23 cellular contexts compared by ENCODE assay signal in the genomic region with DNA sequence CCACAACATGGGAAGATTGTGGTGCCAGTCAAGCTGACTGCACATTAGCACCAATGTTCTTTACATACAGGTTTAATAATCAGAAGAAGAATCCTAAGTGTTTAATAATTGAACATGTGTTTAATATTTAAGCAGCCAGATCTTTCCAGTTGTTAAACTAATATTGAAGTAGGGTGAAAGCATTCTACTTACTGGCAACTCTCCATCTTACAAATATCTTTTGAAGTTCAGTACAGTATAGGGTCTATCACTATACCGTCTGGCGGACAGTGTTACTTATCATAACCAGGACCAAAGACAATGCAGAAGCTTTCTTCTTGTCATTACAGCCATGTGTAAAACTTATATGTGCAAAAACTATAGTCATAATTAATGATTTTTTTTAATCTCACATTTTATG.
"Had no signal": no experiment of that assay in that cellular context is flagged by ENCODE, and none has a peak within 500 bp of the region (broad histone marks: within the 10 kb centered on the region; RNA-seq: fewer than 3 reads in every experiment).

No MANE protein-coding gene starts in this region.

- H3K36me3 ChIP-seq: MG63 had no signal

- FAIRE-seq: HepG2 had no signal

- H3K4me3 ChIP-seq: MG63 had no signal

- ATAC-seq: HepG2, Panc1, PC-3 had no signal

- H3K27ac ChIP-seq: RWPE1 had no signal

- H3K27me3 ChIP-seq: MG63 had no signal

- H3K9me3 ChIP-seq: MG63 had no signal

- DNase-seq: IMR-90, Karpas-422, KG1, MG63, NCI-H1092, NCI-H1105 treated with DMSO at 0.1 percent for 48 hours, NCI-H1417 treated with DMSO at 0.1 percent for 48 hours, NCI-H146, NCI-H1694 treated with DMSO at 0.1 percent for 48 hours, NCI-H1930, NCI-H2081, NCI-H2107, NCI-H226, NCI-H446, NCI-H510A, NCI-H524 treated with DMSO at 0.1 percent for 48 hours, NCI-H69, NCI-H774, PC-3, SHP77 had no signal
